1 cellular context compared by ENCODE assay signal in genomic region chr17:63514477-63514876, GRCh38.
TF ChIP-seq lines count a peak whose summit lies in the region.

No MANE protein-coding gene starts in this region.

TF ChIP-seq in H1, 55 proteins besides CTCF, POLR2A, EP300 and RAD21:
- TF ChIP-seq JUN (IDR thresholded peaks at IDR 0.05; ENCODE audit: low read depth, low read length) (no peak), GABPA (IDR thresholded peaks at IDR 0.05; ENCODE audit: borderline replicate concordance, insufficient read depth, low read length) (no peak), POLR2AphosphoS5 (IDR thresholded peaks at IDR 0.05; ENCODE audit: low read depth, low read length) (no peak), SRF (IDR thresholded peaks at IDR 0.05; ENCODE audit: low read depth, low read length) (no peak), RBBP5 (IDR thresholded peaks at IDR 0.05; ENCODE audit: borderline replicate concordance, low read depth, low read length) (no peak)
TF ChIP-seq in H1: peak in this region for 0.
